25 cellular contexts compared by ENCODE assay signal in the genomic region with DNA sequence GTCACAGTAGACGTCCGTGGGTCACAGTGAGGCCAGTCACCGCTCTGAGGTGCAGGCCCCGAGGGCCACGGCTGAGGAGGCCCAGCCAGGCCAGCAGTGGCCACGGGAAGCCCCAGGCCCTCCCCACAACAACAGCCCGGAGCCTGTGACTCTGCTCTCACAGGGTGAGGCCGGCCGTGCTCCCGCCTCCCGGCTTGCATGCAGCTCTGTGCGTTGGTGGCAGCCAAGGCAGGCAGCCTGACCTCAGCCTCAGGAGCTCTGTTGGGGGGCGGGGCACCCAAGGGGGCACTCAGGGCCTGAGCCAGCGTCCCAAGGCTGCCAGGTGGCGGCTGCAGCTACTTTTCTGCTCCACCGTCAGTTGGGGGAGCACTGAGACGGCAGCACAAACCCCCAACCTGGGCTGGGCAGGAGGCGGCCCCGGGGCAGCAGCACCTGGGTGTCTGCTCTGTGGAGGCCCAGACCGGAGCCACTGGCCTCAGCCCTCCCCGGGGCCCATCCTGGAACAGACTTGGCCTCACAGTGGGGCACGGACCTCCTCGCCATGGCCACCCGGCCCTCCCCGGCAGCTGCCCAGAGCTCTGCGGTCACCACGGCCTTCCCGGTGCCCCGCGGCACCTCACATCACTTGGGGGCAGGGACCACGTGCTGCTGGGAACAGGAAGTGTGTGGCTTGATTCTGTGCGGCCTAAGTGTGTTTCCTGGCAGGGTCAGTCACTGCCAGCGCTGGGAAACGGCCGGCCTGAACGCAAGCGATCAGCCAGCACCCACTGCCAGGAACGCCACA. TPM values are rescaled to one million over a fixed set of nuclear protein-coding genes. Genes with fewer than 3 reads are reported as not detected.
"Had no signal": no experiment of that assay in that cellular context is flagged by ENCODE, and none has a peak within 500 bp of the region (broad histone marks: within the 10 kb centered on the region; RNA-seq: fewer than 3 reads in every experiment).

No MANE protein-coding gene starts in this region.

- H3K27me3 ChIP-seq: sigmoid colon, upper lobe of left lung had no signal

- H3K4me2 ChIP-seq: smooth muscle cell had no signal

- H3K9me3 ChIP-seq: left lung, sigmoid colon, upper lobe of left lung had no signal

- H3K27ac ChIP-seq: foreskin keratinocyte, left lung, sigmoid colon, upper lobe of left lung had no signal

- FAIRE-seq: astrocyte had no signal

- DNase-seq: activated CD4-positive, alpha-beta T cell treated with anti-CD3 and anti-CD28 coated beads for 1 hour; activated CD8-positive, alpha-beta memory T cell treated with anti-CD3 and anti-CD28 coated beads for 24 hours; activated CD8-positive, alpha-beta memory T cell treated with anti-CD3 and anti-CD28 coated beads, Interleukin-2, amount 50 U/mL, for 4 hours; activated naive CD4-positive, alpha-beta T cell; activated T-cell treated with anti-CD3 and anti-CD28 coated beads, Interleukin-2, amount 50 U/mL, for 24 hours; central memory CD4-positive, alpha-beta T cell; dermis blood vessel endothelial cell; effector CD8-positive, alpha-beta T cell; foreskin keratinocyte; hippocampal formation; kidney glomerular epithelial cell; naive thymus-derived CD8-positive, alpha-beta T cell; retina; sigmoid colon; stimulated activated CD4-positive, alpha-beta T cell treated with anti-CD3 and anti-CD28 coated beads, Interleukin-2, amount 100 ng/mL, for 48 hours; stimulated activated CD8-positive, alpha-beta memory T cell treated with anti-CD3 and anti-CD28 coated beads, Interleukin-4, amount 100 ng/mL, for 48 hours; stimulated activated naive B cell treated with anti-CD40 and anti-IgM and Interleukin-4, amounts not matched to agents 10 μg/mL and 1 μg/mL and 100 μg/mL, for 72 hours had no signal

- H3K4me1 ChIP-seq: foreskin keratinocyte had no signal

- H3K4me3 ChIP-seq: left lung, lung, sigmoid colon, smooth muscle cell, upper lobe of left lung had no signal

RNA-seq across cellular contexts. Expression of a gene that starts 13.3 kb away (rescaled TPM):
- total RNA-seq: activated T-helper 17 cell treated with anti-CD3 and anti-CD28 coated beads, Interleukin-2, amount 50 U/mL, for 72 hours; astrocyte; dermis blood vessel endothelial cell; foreskin keratinocyte; left lung; naive thymus-derived CD8-positive, alpha-beta T cell; osteocyte; smooth muscle cell; temporal lobe; upper lobe of left lung had no signal
- polyA plus RNA-seq: foreskin keratinocyte; naive thymus-derived CD8-positive, alpha-beta T cell; smooth muscle cell had no signal

RNA-seq across cellular contexts. Expression of a gene that starts 48.1 kb away (rescaled TPM):
- total RNA-seq: foreskin keratinocyte had no signal
- polyA plus RNA-seq: foreskin keratinocyte had no signal
